In the genomic region with DNA sequence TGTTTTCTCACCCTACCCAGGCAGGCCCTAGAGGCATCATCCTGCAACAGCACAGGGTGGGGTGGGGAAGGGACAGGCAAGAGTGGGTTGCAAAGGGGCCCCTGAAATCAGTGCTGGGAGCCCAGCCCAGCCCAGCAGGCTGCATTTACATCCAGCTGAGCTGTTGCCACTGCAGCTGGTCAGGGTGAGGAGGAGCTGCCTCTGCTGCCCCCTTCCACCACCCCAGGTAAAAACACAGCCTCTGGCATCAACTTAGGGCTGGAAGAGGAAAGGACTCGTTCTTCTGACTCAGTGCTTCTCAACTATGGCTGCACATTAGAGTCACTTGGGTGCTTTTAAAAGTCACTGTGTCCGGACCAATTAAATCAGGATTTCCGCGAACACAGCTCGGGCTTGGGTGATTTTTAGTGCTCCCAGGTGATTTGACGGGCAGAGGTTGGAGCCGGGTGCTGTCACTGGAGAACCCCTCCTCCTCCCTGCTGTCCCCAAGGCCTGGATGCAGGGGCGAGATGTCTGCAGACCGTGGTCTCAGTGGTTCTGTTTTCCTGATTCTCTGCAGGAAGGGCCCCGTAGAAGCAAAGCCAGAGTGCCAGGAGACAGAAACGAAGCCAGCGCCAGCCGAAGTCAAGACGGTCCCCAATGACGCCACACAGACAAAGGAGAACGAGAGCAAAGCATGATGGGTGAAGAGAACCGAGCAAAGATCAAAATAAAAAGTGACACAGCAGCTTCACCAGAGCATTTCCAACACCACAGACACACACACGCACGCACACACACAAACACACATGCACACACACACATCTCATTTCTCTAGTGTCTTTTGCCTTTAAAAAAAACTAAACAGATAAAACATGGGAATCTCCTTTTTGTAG, we compare ENCODE assay signal across 11 cellular contexts. TPM values are rescaled to one million over a fixed set of nuclear protein-coding genes. Genes with fewer than 3 reads are reported as not detected.
A peak's percentile ranks its signal among the peaks of the same experiment; 100 is the strongest.
DNase-seq lines count a peak whose midpoint lies in the region; ATAC-seq and TF ChIP-seq lines count a peak whose summit lies in the region.
"Had no signal": no experiment of that assay in that cellular context is flagged by ENCODE, and none has a peak within 500 bp of the region (broad histone marks: within the 10 kb centered on the region; RNA-seq: fewer than 3 reads in every experiment).

No MANE protein-coding gene starts in this region.

- no peak overlapping the region for H3K4me3 ChIP-seq in PC-3 (ENCODE audit: low read length)
- H3K4me3 ChIP-seq in epithelial cell of proximal tubule (ENCODE audit: low read depth, low read length), result peak overlapping the region; percentile 36
- H3K4me3 ChIP-seq: ascending aorta had no signal

- H3K4me1 ChIP-seq in PC-3 (ENCODE audit: insufficient read depth, low read length), result no peaks in the 10 kb centered on the region
- H3K4me1 ChIP-seq: ascending aorta had no signal

- peaks cover 38% of the 10 kb centered on the region for H3K27me3 ChIP-seq in PC-3 (ENCODE audit: low read length)
- H3K27me3 ChIP-seq: ascending aorta, neutrophil had no signal

- H3K4me3 Mint-ChIP-seq in activated naive CD8-positive, alpha-beta T cell treated with anti-CD3 and anti-CD28 coated beads for 36 hours, result no peak overlapping the region

- POLR2A ChIA-PET in PC-3 (lab: Charles Lee; ENCODE audit: unreplicated experiment), result no interaction called here

- H3K27ac ChIP-seq in PC-3 (ENCODE audit: low read length), result no peak overlapping the region
- H3K27ac ChIP-seq: ascending aorta, neutrophil had no signal

- TF ChIP-seq CTCF in PC-3 (conservative IDR thresholded peaks at IDR 0.05; ENCODE audit: low read depth, low read length) (peak; percentile 36), epithelial cell of proximal tubule (conservative IDR thresholded peaks at IDR 0.05; ENCODE audit: low read depth, low read length) (no peak)

- no peaks in the 10 kb centered on the region for H3K4me1 Mint-ChIP-seq in activated naive CD8-positive, alpha-beta T cell treated with anti-CD3 and anti-CD28 coated beads for 36 hours

- H3K79me2 ChIP-seq in PC-3 (ENCODE audit: low read length), result no peaks in the 10 kb centered on the region

- no peaks in the 10 kb centered on the region for H3K36me3 ChIP-seq in PC-3 (ENCODE audit: low read depth, low read length)
- H3K36me3 ChIP-seq: ascending aorta, neutrophil had no signal

- no TSS peak for BruUV-seq in PC-3 (replicated peaks; lab: Mats Ljungman, UMichigan)

- no peaks in the 10 kb centered on the region for H3K9me2 ChIP-seq in PC-3 (replicated peaks; ENCODE audit: low read length)

- no peaks in the 10 kb centered on the region for H3F3A ChIP-seq in PC-3 (ENCODE audit: low read length, unreplicated experiment)

- no peak overlapping the region for H3K27ac Mint-ChIP-seq in activated naive CD8-positive, alpha-beta T cell treated with anti-CD3 and anti-CD28 coated beads for 36 hours

- H4K20me1 ChIP-seq in PC-3 (ENCODE audit: low read length), result no peaks in the 10 kb centered on the region

- intact Hi-C loops in PC-3 (cut with micrococcal nuclease), result no loop called here

- no peaks in the 10 kb centered on the region for H3K36me3 Mint-ChIP-seq in activated naive CD8-positive, alpha-beta T cell treated with anti-CD3 and anti-CD28 coated beads for 36 hours

- no peak overlapping the region for H3K4me2 ChIP-seq in PC-3 (ENCODE audit: low read length)

- H3K9me3 Mint-ChIP-seq in activated naive CD8-positive, alpha-beta T cell treated with anti-CD3 and anti-CD28 coated beads for 36 hours, result no peaks in the 10 kb centered on the region

- no peak overlapping the region for H2AFZ ChIP-seq in PC-3 (ENCODE audit: low read length)

- no peaks in the 10 kb centered on the region for H3K9me3 ChIP-seq in PC-3 (ENCODE audit: low read length)
- H3K9me3 ChIP-seq: ascending aorta, neutrophil had no signal

- CTCF ChIA-PET in PC-3 (lab: Charles Lee), result no interaction called here

- H3K9ac ChIP-seq in PC-3 (ENCODE audit: low read length), result no peak overlapping the region

- no peaks in the 10 kb centered on the region for H3K27me3 Mint-ChIP-seq in activated naive CD8-positive, alpha-beta T cell treated with anti-CD3 and anti-CD28 coated beads for 36 hours

- ATAC-seq in PC-3 (no peak), GM21447 (IDR thresholded peaks at IDR 0.05; ENCODE audit: unreplicated experiment) (no peak)

- peak; percentile 21 to 27 for DNase-seq in NCI-H2081 (lab: John Stamatoyannopoulos, UW)
- DNase-seq in NCI-H2081 treated with DMSO at 0.1 percent for 48 hours (lab: John Stamatoyannopoulos, UW), result no peak
- peak; percentile 19 for DNase-seq in PC-3
- DNase-seq in epithelial cell of proximal tubule (ENCODE audit: low read depth), result no peak
- DNase-seq in retina, result peak; percentile 77
- DNase-seq in NCI-H345 treated with DMSO at 0.1 percent for 48 hours (lab: John Stamatoyannopoulos, UW; ENCODE audit: unreplicated experiment), result no peak
- DNase-seq in activated naive CD8-positive, alpha-beta T cell treated with anti-CD3 and anti-CD28 coated beads for 36 hours, result no peak
- DNase-seq: SIG-M5 had no signal

RNA-seq across cellular contexts. Expression of gene TTC12, which starts 39.4 kb away (rescaled TPM):
- total RNA-seq in PC-3 (2014; rRNA removed) (13.1 and 20.9 TPM in 2 replicates), epithelial cell of proximal tubule (6.9 and 8.4 TPM in 2 replicates)
- 10 to 100 TPM; 14.5 to 16.4 TPM for total RNA-seq in activated naive CD8-positive, alpha-beta T cell treated with anti-CD3 and anti-CD28 coated beads for 36 hours

Comparison
In these comparisons a context has a peak if more than half of its experiments do, and no peak if none do; other contexts are left out.
1. DNase-seq: peak in NCI-H2081 (2 of 2), PC-3 (single experiment) and retina (single experiment); none in NCI-H2081 treated with DMSO at 0.1 percent for 48 hours (single experiment), epithelial cell of proximal tubule (single experiment), NCI-H345 treated with DMSO at 0.1 percent for 48 hours (single experiment) and activated naive CD8-positive, alpha-beta T cell treated with anti-CD3 and anti-CD28 coated beads for 36 hours (single experiment).